Comparison of ENCODE assay signal across 8 cellular contexts in genomic region chr9:36092509-36093215, GRCh38. TPM values are rescaled to one million over a fixed set of nuclear protein-coding genes. Genes with fewer than 3 reads are reported as not detected.
A peak's percentile ranks its signal among the peaks of the same experiment; 100 is the strongest.
DNase-seq lines count a peak whose midpoint lies in the region; ATAC-seq lines count a peak whose summit lies in the region.
"Had no signal": no experiment of that assay in that cellular context is flagged by ENCODE, and none has a peak within 500 bp of the region (broad histone marks: within the 10 kb centered on the region; RNA-seq: fewer than 3 reads in every experiment).

No MANE protein-coding gene starts in this region.

- H3K9me3 Mint-ChIP-seq in activated T-cell treated with anti-CD3 and anti-CD28 coated beads, Interleukin-2, amount 50 U/mL, for 24 hours = peaks cover 2% of the 10 kb centered on the region

- no peak overlapping the region for H3K27ac ChIP-seq in trophoblast cell (ENCODE audit: low read depth, low read length)

- no peaks in the 10 kb centered on the region for H3K27me3 ChIP-seq in trophoblast cell (ENCODE audit: insufficient read depth, low read length)

- peaks cover 16% of the 10 kb centered on the region for H3K4me1 Mint-ChIP-seq in activated T-cell treated with anti-CD3 and anti-CD28 coated beads, Interleukin-2, amount 50 U/mL, for 24 hours (ENCODE audit: low read depth)

- H4K8ac ChIP-seq in trophoblast cell (ENCODE audit: low read depth, low read length) = peak overlapping the region; percentile 60

- no peaks in the 10 kb centered on the region for H3K9me3 ChIP-seq in trophoblast cell (ENCODE audit: insufficient read depth, low read depth, low read length)

- H2AFZ ChIP-seq in trophoblast cell (ENCODE audit: insufficient read depth, low read length, poor library complexity) = peak overlapping the region; percentile 28

- H3K36me3 ChIP-seq in trophoblast cell (ENCODE audit: control insufficient read depth in 1 of 2, insufficient read depth in 2 of 2, low read length in 2 of 2) = peaks cover 0 to 2% of the 10 kb centered on the region in 2 experiments

- H3K79me2 ChIP-seq in trophoblast cell (ENCODE audit: control insufficient read depth, insufficient read depth, low read length, poor library complexity) = no peaks in the 10 kb centered on the region

- H3K4me3 ChIP-seq in trophoblast cell (ENCODE audit: low read depth, low read length) = no peak overlapping the region

- WGBS in trophoblast cell (ENCODE audit: extremely low coverage, insufficient coverage, insufficient read length) = no CpG with 5 or more reads among the region's 9 CpGs

- no peak overlapping the region for H3K4me2 ChIP-seq in trophoblast cell (ENCODE audit: low read length)

- no peak overlapping the region for H4K12ac ChIP-seq in trophoblast cell (ENCODE audit: low read depth, low read length)

- H2BK5ac ChIP-seq in trophoblast cell (ENCODE audit: low read depth, low read length, poor library complexity) = no peak overlapping the region

- H3K9ac ChIP-seq in trophoblast cell (ENCODE audit: low read length) = no peak overlapping the region

- DNase-seq in activated T-cell treated with anti-CD3 and anti-CD28 coated beads, Interleukin-2, amount 50 U/mL, for 24 hours = peak; percentile 49
- DNase-seq in trophoblast cell (no peak), NCI-H2171 treated with DMSO at 0.1 percent for 48 hours (lab: John Stamatoyannopoulos, UW) (no peak), glomerular visceral epithelial cell (ENCODE audit: extremely low spot score) (no peak)

- no peaks in the 10 kb centered on the region for H3K4me1 ChIP-seq in trophoblast cell (ENCODE audit: control insufficient read depth in 1 of 2, insufficient read depth in 2 of 2, low read length in 2 of 2)

- H3K27ac Mint-ChIP-seq in activated T-cell treated with anti-CD3 and anti-CD28 coated beads, Interleukin-2, amount 50 U/mL, for 24 hours = peak overlapping the region; percentile 73

- peaks cover 1% of the 10 kb centered on the region for H3K79me1 ChIP-seq in trophoblast cell (ENCODE audit: low read length)

- H4K91ac ChIP-seq in trophoblast cell (ENCODE audit: low read depth, low read length) = peak overlapping the region; percentile 24

- ATAC-seq in GM21367 (IDR thresholded peaks at IDR 0.05; ENCODE audit: unreplicated experiment) (peak; percentile 87), HG03460 (IDR thresholded peaks at IDR 0.05; ENCODE audit: unreplicated experiment) (peak; percentile 90), GM18520 (IDR thresholded peaks at IDR 0.05; ENCODE audit: unreplicated experiment) (no peak)
- ATAC-seq: Panc1 had no signal

- H2BK120ac ChIP-seq in trophoblast cell (ENCODE audit: insufficient read depth, low read length, poor library complexity) = peak overlapping the region; percentile 76

- peak overlapping the region; percentile 76 for H2BK12ac ChIP-seq in trophoblast cell (ENCODE audit: low read length)

- H3K4ac ChIP-seq in trophoblast cell (ENCODE audit: low read depth, low read length) = no peak overlapping the region

- H3K18ac ChIP-seq in trophoblast cell (ENCODE audit: low read length) = no peak overlapping the region

- no peak overlapping the region for H3K23ac ChIP-seq in trophoblast cell (ENCODE audit: low read length)

- H3K36me3 Mint-ChIP-seq in activated T-cell treated with anti-CD3 and anti-CD28 coated beads, Interleukin-2, amount 50 U/mL, for 24 hours (ENCODE audit: low read depth) = peaks cover 3% of the 10 kb centered on the region

- H3K4me3 Mint-ChIP-seq in activated T-cell treated with anti-CD3 and anti-CD28 coated beads, Interleukin-2, amount 50 U/mL, for 24 hours = no peak overlapping the region

- H3K27me3 Mint-ChIP-seq in activated T-cell treated with anti-CD3 and anti-CD28 coated beads, Interleukin-2, amount 50 U/mL, for 24 hours = no peaks in the 10 kb centered on the region

- H3K14ac ChIP-seq in trophoblast cell (ENCODE audit: low read length) = no peak overlapping the region

- H2AK5ac ChIP-seq in trophoblast cell (ENCODE audit: low read length) = peak overlapping the region; percentile 79

RNA-seq across cellular contexts. Expression of gene GLIPR2, which starts 43.9 kb away (rescaled TPM):
- 23.0 and 24.6 TPM in 2 replicates for polyA plus RNA-seq in trophoblast cell (2013)

RNA-seq across cellular contexts. Expression of gene RECK, which starts 55.9 kb away (rescaled TPM):
- polyA plus RNA-seq in trophoblast cell (2013) = 5.4 and 5.5 TPM in 2 replicates
